Comparison of ENCODE assay signal across 8 cellular contexts in genomic region chr9:128159784-128160602, GRCh38. TPM values are rescaled to one million over a fixed set of nuclear protein-coding genes. Genes with fewer than 3 reads are reported as not detected.
A peak's percentile ranks its signal among the peaks of the same experiment; 100 is the strongest.
DNase-seq lines count a peak whose midpoint lies in the region; ATAC-seq and FAIRE-seq lines count a peak whose summit lies in the region.

BBLN (plus strand) TSS chr9:128160265; CDS start chr9:128160408, 143 bp downstream.

- peak within 1 kb of the TSS; percentile 78 for H3K4me3 ChIP-seq in CD4-positive, CD25-positive, alpha-beta regulatory T cell (ENCODE audit: low read depth, low read length)
- H3K4me3 ChIP-seq in effector memory CD4-positive, alpha-beta T cell (ENCODE audit: insufficient read depth, low read depth, low read length, poor library complexity, severe bottlenecking), result peak within 1 kb of the TSS; percentile 91

- ATAC-seq in CD4-positive, CD25-positive, alpha-beta regulatory T cell (ENCODE audit: low read depth in 2 of 2), result peak; percentile 85 to 88
- ATAC-seq in GM19467 (IDR thresholded peaks at IDR 0.05; ENCODE audit: unreplicated experiment) (peak; percentile 61), memory B cell (ENCODE audit: low read depth) (peak; percentile 85)

- H3K9me3 ChIP-seq in CD4-positive, CD25-positive, alpha-beta regulatory T cell (ENCODE audit: control insufficient read depth in 2 of 2, low read length in 2 of 2), result no peaks in the 10 kb centered on the region
- H3K9me3 ChIP-seq in effector memory CD4-positive, alpha-beta T cell (ENCODE audit: control insufficient read depth, low read length), result no peaks in the 10 kb centered on the region

- no peak for FAIRE-seq in HTR-8/SVneo (lab: Jason Lieb, UNC)

- H3K27ac Mint-ChIP-seq in CD4-positive, CD25-positive, alpha-beta regulatory T cell, result peak within 1 kb of the TSS; percentile 86 to 95 (median 93)
- H3K27ac Mint-ChIP-seq in memory B cell, result peak within 1 kb of the TSS; percentile 82

- peaks cover 0 to 3% (median 0%) of the 10 kb centered on the region in 7 donors for H3K9me3 Mint-ChIP-seq in CD4-positive, CD25-positive, alpha-beta regulatory T cell
- H3K9me3 Mint-ChIP-seq in memory B cell, result no peaks in the 10 kb centered on the region

- DNase-seq in CD4-positive, CD25-positive, alpha-beta regulatory T cell, result peak; percentile 86 to 92 (median 91)
- peak; percentile 92 for DNase-seq in HTR-8/SVneo (ENCODE audit: insufficient read length, low spot score)
- DNase-seq in NOMO-1 treated with DMSO at 0.1 percent for 48 hours (lab: John Stamatoyannopoulos, UW; ENCODE audit: unreplicated experiment), result peak; percentile 87
- DNase-seq in activated CD8-positive, alpha-beta memory T cell treated with anti-CD3 and anti-CD28 coated beads for 4 hours (ENCODE audit: low read depth in 2 of 2), result peak; percentile 86
- peak; percentile 86 to 89 (median 86) for DNase-seq in effector memory CD4-positive, alpha-beta T cell
- DNase-seq in memory B cell (ENCODE audit: low spot score in 2 of 2), result peak; percentile 78 to 85
- DNase-seq in stimulated activated CD8-positive, alpha-beta memory T cell treated with anti-CD3 and anti-CD28 coated beads, Interleukin-12 subunit alpha, Interleukin-12 subunit beta, amount 100 ng/mL, for 1 hour (ENCODE audit: low read depth), result peak; percentile 89

- peaks cover 19% of the 10 kb centered on the region for H3K4me1 ChIP-seq in CD4-positive, CD25-positive, alpha-beta regulatory T cell (ENCODE audit: control insufficient read depth, insufficient read depth, low read length, poor library complexity, severe bottlenecking)
- H3K4me1 ChIP-seq in effector memory CD4-positive, alpha-beta T cell (ENCODE audit: control insufficient read depth, insufficient read depth, low read length, poor library complexity, severe bottlenecking), result peaks cover 14% of the 10 kb centered on the region

- H3K4me3 Mint-ChIP-seq in CD4-positive, CD25-positive, alpha-beta regulatory T cell, result peak within 1 kb of the TSS; percentile 87 to 96 (median 88)
- H3K4me3 Mint-ChIP-seq in memory B cell, result peak within 1 kb of the TSS; percentile 83

- H3K4me1 Mint-ChIP-seq in CD4-positive, CD25-positive, alpha-beta regulatory T cell, result peaks cover 4 to 30% (median 16%) of the 10 kb centered on the region in 4 donors
- H3K4me1 Mint-ChIP-seq in memory B cell, result peaks cover 7% of the 10 kb centered on the region

- peaks cover 12% of the 10 kb centered on the region for H3K36me3 ChIP-seq in CD4-positive, CD25-positive, alpha-beta regulatory T cell (ENCODE audit: control insufficient read depth, insufficient read depth, low read length)
- peaks cover 8% of the 10 kb centered on the region for H3K36me3 ChIP-seq in effector memory CD4-positive, alpha-beta T cell (ENCODE audit: control insufficient read depth, insufficient read depth, low read length)

- peak within 1 kb of the TSS; percentile 84 for H3K27ac ChIP-seq in CD4-positive, CD25-positive, alpha-beta regulatory T cell (ENCODE audit: insufficient read depth, low read length, poor library complexity, severe bottlenecking)
- peak within 1 kb of the TSS; percentile 74 for H3K27ac ChIP-seq in effector memory CD4-positive, alpha-beta T cell (ENCODE audit: insufficient read depth, low read length, poor library complexity, severe bottlenecking)

- no peaks in the 10 kb centered on the region for H3K27me3 Mint-ChIP-seq in CD4-positive, CD25-positive, alpha-beta regulatory T cell
- no peaks in the 10 kb centered on the region for H3K27me3 Mint-ChIP-seq in memory B cell

- peaks cover 11% of the 10 kb centered on the region for H3K36me3 Mint-ChIP-seq in CD4-positive, CD25-positive, alpha-beta regulatory T cell
- H3K36me3 Mint-ChIP-seq in memory B cell, result no peaks in the 10 kb centered on the region

- no peaks in the 10 kb centered on the region for H3K27me3 ChIP-seq in CD4-positive, CD25-positive, alpha-beta regulatory T cell (ENCODE audit: control insufficient read depth, insufficient read depth, low read length)
- no peaks in the 10 kb centered on the region for H3K27me3 ChIP-seq in effector memory CD4-positive, alpha-beta T cell (replicated peaks; ENCODE audit: control insufficient read depth, insufficient read depth, low read length, poor library complexity, severe bottlenecking)

RNA-seq across cellular contexts. Expression of gene BBLN, which starts in this region (rescaled TPM):
- 70.9 TPM for total RNA-seq in CD4-positive, CD25-positive, alpha-beta regulatory T cell
- polyA plus RNA-seq in CD4-positive, CD25-positive, alpha-beta regulatory T cell, result 100 to 1,000 TPM; 111 to 176 (median 128) TPM

Comparison
In these comparisons a context has a peak if more than half of its experiments do, and no peak if none do; other contexts are left out.
1. Peak in every context shown above with its lines: DNase-seq, ATAC-seq, H3K4me3 ChIP-seq and H3K27ac ChIP-seq.